13 cellular contexts compared by ENCODE assay signal in the genomic region with DNA sequence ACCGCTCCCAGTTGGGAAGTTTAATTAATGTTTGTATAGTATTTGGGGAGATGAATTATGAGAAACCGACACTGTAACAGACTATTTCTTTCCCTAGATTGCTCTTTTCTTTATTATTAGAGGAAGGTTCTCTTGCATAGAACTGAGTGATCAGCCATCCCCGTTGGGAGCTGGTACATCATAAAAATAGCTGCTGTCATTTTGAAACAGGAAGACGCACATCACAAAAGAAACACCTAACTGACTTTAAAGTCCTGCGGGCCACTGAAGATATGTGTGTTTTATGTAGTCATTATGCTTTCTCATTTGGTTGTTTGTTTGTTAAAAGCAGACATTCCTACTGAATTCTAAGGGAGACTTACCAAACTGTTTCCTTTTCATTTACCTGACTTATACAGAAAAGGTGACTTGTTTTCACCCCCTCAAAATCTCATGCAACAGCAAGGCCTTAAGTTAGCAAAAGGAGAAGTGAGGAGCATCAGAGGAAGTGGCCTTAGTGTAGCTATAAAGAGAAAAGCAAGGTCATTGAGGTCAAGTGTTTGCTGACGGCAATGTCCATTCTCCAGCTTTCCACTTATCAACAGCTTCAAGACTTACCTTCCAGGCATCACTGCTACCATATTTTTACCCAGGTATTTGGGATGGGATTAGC.
DNase-seq lines count a peak whose midpoint lies in the region; ATAC-seq, FAIRE-seq and TF ChIP-seq lines count a peak whose summit lies in the region.
"Had no signal": no experiment of that assay in that cellular context is flagged by ENCODE, and none has a peak within 500 bp of the region (broad histone marks: within the 10 kb centered on the region; RNA-seq: fewer than 3 reads in every experiment).

No MANE protein-coding gene starts in this region.

- no peaks in the 10 kb centered on the region for H3K27me3 ChIP-seq in BLaER1 treated with 17β-estradiol and CSF1 and Interleukin-3, amounts not matched to agents 10 nM and 100 nM
- H3K27me3 ChIP-seq in upper lobe of right lung: no peaks in the 10 kb centered on the region
- H3K27me3 ChIP-seq: right atrium auricular region had no signal

- H3K36me3 ChIP-seq in BLaER1 treated with 17β-estradiol and CSF1 and Interleukin-3, amounts not matched to agents 10 nM and 100 nM: no peaks in the 10 kb centered on the region
- no peaks in the 10 kb centered on the region for H3K36me3 ChIP-seq in upper lobe of right lung
- H3K36me3 ChIP-seq: right atrium auricular region had no signal

- peaks cover 0 to 11% (median 10%) of the 10 kb centered on the region in 10 experiments; a peak in 15 of 20 replicates for H3K4me1 ChIP-seq in BLaER1 treated with 17β-estradiol and CSF1 and Interleukin-3, amounts not matched to agents 10 nM and 100 nM
- no peaks in the 10 kb centered on the region for H3K4me1 ChIP-seq in upper lobe of right lung
- H3K4me1 ChIP-seq: right atrium auricular region had no signal

- no peak for FAIRE-seq in D721Med (lab: Jason Lieb, UNC)
- FAIRE-seq: G401.6 had no signal

- intact Hi-C loops in upper lobe of right lung (cut with DNase I): no loop called here

- H3K4me3 ChIP-seq in BLaER1 treated with 17β-estradiol and CSF1 and Interleukin-3, amounts not matched to agents 10 nM and 100 nM: no peak overlapping the region
- no peak overlapping the region for H3K4me3 ChIP-seq in upper lobe of right lung
- H3K4me3 ChIP-seq: lung, right atrium auricular region had no signal

- H4K20me1 ChIP-seq in BLaER1 treated with 17β-estradiol and CSF1 and Interleukin-3, amounts not matched to agents 10 nM and 100 nM: no peaks in the 10 kb centered on the region

- ATAC-seq in GM19372 (IDR thresholded peaks at IDR 0.05; ENCODE audit: low read depth, unreplicated experiment) (peak; percentile 81), HG02870 (IDR thresholded peaks at IDR 0.05; ENCODE audit: unreplicated experiment) (peak; percentile 90), HG03575 (IDR thresholded peaks at IDR 0.05; ENCODE audit: extremely low read depth, insufficient number of reproducible peaks, low FRiP score, unreplicated experiment) (peak; percentile 84), upper lobe of right lung (no peak)

- peaks cover 0 to 6% (median 0%) of the 10 kb centered on the region in 11 experiments; a peak in 1 of 22 replicates for H3K9me3 ChIP-seq in BLaER1 treated with 17β-estradiol and CSF1 and Interleukin-3, amounts not matched to agents 10 nM and 100 nM (replicated peaks in 1 of 11)
- H3K9me3 ChIP-seq in upper lobe of right lung: no peaks in the 10 kb centered on the region
- H3K9me3 ChIP-seq: right atrium auricular region, SK-N-SH had no signal

- TF ChIP-seq CTCF in D721Med (IDR thresholded peaks at IDR 0.05; ENCODE audit: insufficient read depth, missing control alignments) (no peak), upper lobe of right lung (IDR thresholded peaks at IDR 0.05) (no peak)

- peak overlapping the region in 9 of 11 experiments; percentile 4 to 48 (median 32); a peak in 14 of 22 replicates for H3K4me2 ChIP-seq in BLaER1 treated with 17β-estradiol and CSF1 and Interleukin-3, amounts not matched to agents 10 nM and 100 nM
- H3K4me2 ChIP-seq: SK-N-SH had no signal

- DNase-seq in NCI-H226 (no peak), D721Med (ENCODE audit: insufficient read length, low spot score) (no peak), T1000 (lab: John Stamatoyannopoulos, UW) (no peak), upper lobe of right lung (no peak)
- DNase-seq: foreskin fibroblast, SK-N-SH had no signal

- no peak overlapping the region for H3K9ac ChIP-seq in BLaER1 treated with 17β-estradiol and CSF1 and Interleukin-3, amounts not matched to agents 10 nM and 100 nM
- H3K9ac ChIP-seq: SK-N-SH had no signal

- H3K27ac ChIP-seq in BLaER1 treated with 17β-estradiol and CSF1 and Interleukin-3, amounts not matched to agents 10 nM and 100 nM: no peak overlapping the region
- no peak overlapping the region for H3K27ac ChIP-seq in upper lobe of right lung
- H3K27ac ChIP-seq: right atrium auricular region had no signal
